7 cellular contexts compared by ENCODE assay signal in genomic region chr16:11783319-11784047, GRCh38. TPM values are rescaled to one million over a fixed set of nuclear protein-coding genes. Genes with fewer than 3 reads are reported as not detected.
DNase-seq lines count a peak whose midpoint lies in the region; ATAC-seq, FAIRE-seq and TF ChIP-seq lines count a peak whose summit lies in the region.

No MANE protein-coding gene starts in this region.

- no peak for FAIRE-seq in HTR-8/SVneo (lab: Jason Lieb, UNC)

- H3K36me3 ChIP-seq in vagina, result peaks cover 0 to 5% of the 10 kb centered on the region in 2 donors

- peak overlapping the region; percentile 81 for H3K27ac ChIP-seq in vagina

- H3K9me3 Mint-ChIP-seq in mesothelial cell of epicardium, result no peaks in the 10 kb centered on the region

- no peaks in the 10 kb centered on the region for H3K27me3 Mint-ChIP-seq in mesothelial cell of epicardium (ENCODE audit: low read depth)

- peaks cover 10% of the 10 kb centered on the region for H3K36me3 Mint-ChIP-seq in mesothelial cell of epicardium

- no peak for TF ChIP-seq POLR2A in vagina (IDR thresholded peaks at IDR 0.05)

- no peaks in the 10 kb centered on the region for H3K27me3 ChIP-seq in vagina

- peak overlapping the region; percentile 3 to 36 for H3K4me3 ChIP-seq in cardiac fibroblast (replicated peaks in 1 of 2; ENCODE audit: low read depth in 2 of 2, low read length in 2 of 2)
- H3K4me3 ChIP-seq in vagina, result peak overlapping the region; percentile 9 to 31

- H3K4me3 Mint-ChIP-seq in mesothelial cell of epicardium, result peak overlapping the region; percentile 20

- no peak for TF ChIP-seq CTCF in cardiac fibroblast (IDR thresholded peaks at IDR 0.05; ENCODE audit: low read depth, low read length)
- TF ChIP-seq CTCF in mesothelial cell of epicardium (IDR thresholded peaks at IDR 0.05; ENCODE audit: unreplicated experiment), result no peak
- TF ChIP-seq CTCF in vagina (IDR thresholded peaks at IDR 0.05), result no peak

- ATAC-seq in GM18858 (IDR thresholded peaks at IDR 0.05; ENCODE audit: unreplicated experiment) (peak; percentile 43), HG02840 (IDR thresholded peaks at IDR 0.05; ENCODE audit: low FRiP score, unreplicated experiment) (peak; percentile 48)

- peak overlapping the region; percentile 97 for H3K27ac Mint-ChIP-seq in mesothelial cell of epicardium

- H3K9me3 ChIP-seq in vagina, result no peaks in the 10 kb centered on the region

- DNase-seq in T follicular helper cell (ENCODE audit: low read depth) (peak; percentile 44), cardiac fibroblast (ENCODE audit: low read depth in 2 of 2) (peak; percentile 69 to 84), mesothelial cell of epicardium (ENCODE audit: low spot score in 2 of 2, unreplicated experiment in 2 of 2) (no peak), vagina (ENCODE audit: extremely low spot score in 2 of 2) (no peak), HTR-8/SVneo (ENCODE audit: insufficient read length, low spot score) (no peak)

- peaks cover 33% of the 10 kb centered on the region for H3K4me1 Mint-ChIP-seq in mesothelial cell of epicardium

- H3K4me1 ChIP-seq in vagina, result peaks cover 47% of the 10 kb centered on the region

- intact Hi-C loops in vagina (cut with DNase I), result no loop called here

RNA-seq across cellular contexts. Expression of gene ZC3H7A, which starts 13.6 kb away (rescaled TPM):
- total RNA-seq in mesothelial cell of epicardium (57.6 to 70.7 TPM (median 66.7 TPM) in 3 replicates), vagina (67.5 TPM)

RNA-seq across cellular contexts. Expression of gene TXNDC11, which starts 40.8 kb away (rescaled TPM):
- total RNA-seq in mesothelial cell of epicardium (27.5 to 30.5 TPM (median 27.8 TPM) in 3 replicates), vagina (59.4 TPM)

Comparison
In these comparisons a context has a peak if more than half of its experiments do, and no peak if none do; other contexts are left out.
1. DNase-seq: peak in T follicular helper cell (single experiment) and cardiac fibroblast (2 of 2); none in mesothelial cell of epicardium (0 of 2), vagina (0 of 2) and HTR-8/SVneo (single experiment).